Comparison of ENCODE assay signal across 24 cellular contexts in the genomic region with DNA sequence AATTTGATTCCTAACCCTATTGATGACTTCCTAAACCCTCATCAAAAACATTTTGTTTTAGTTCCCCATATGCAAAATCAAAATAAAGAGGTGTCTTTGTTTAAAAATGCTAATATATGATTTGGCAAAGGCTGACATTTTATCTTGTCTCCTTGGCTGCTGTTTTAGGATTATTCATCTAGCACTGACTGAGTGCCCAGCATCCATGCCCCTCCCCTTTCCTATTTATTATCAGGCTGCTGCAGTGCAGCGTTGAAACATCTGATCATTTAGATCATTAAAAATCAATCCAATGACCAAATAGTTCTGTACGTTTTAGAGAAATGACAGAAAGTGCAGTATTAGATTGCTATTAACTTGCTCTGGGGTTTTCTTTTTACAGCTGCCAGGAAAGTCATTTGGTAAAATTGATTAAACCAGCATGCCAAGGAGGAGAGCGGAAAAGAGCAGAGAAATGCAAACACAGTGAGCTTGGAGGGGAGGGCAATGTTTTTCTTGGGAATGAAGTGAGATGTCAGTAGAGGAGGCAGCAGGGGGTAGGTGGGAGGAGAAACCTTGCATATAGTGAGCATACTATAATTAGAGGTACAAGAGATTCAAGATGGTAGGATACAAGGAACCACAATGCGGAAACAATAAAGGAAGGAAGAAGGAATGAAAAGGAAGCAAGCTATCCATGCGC.
DNase-seq lines count a peak whose midpoint lies in the region; ATAC-seq and TF ChIP-seq lines count a peak whose summit lies in the region.
"Had no signal": no experiment of that assay in that cellular context is flagged by ENCODE, and none has a peak within 500 bp of the region (broad histone marks: within the 10 kb centered on the region; RNA-seq: fewer than 3 reads in every experiment).

No MANE protein-coding gene starts in this region.

- H3K79me2 ChIP-seq in GM23338 (replicated peaks; ENCODE audit: insufficient read depth), result no peaks in the 10 kb centered on the region
- no peaks in the 10 kb centered on the region for H3K79me2 ChIP-seq in osteoblast (ENCODE audit: insufficient read depth, low read length)

- no peak; the same call in 2 of the 3 replicates for ATAC-seq in GM23338
- ATAC-seq: heart right ventricle; K562; left lung; stimulated activated memory B cell treated with anti-CD40 and anti-IgM and Interleukin-4, amounts not matched to agents 10 μg/mL and 1 μg/mL and 100 μg/mL, for 72 hours had no signal

- H4K20me1 ChIP-seq in GM23338 (replicated peaks; ENCODE audit: insufficient read depth), result no peaks in the 10 kb centered on the region
- H4K20me1 ChIP-seq in osteoblast (ENCODE audit: insufficient read depth, low read length), result no peaks in the 10 kb centered on the region

- H3F3A ChIP-seq in GM23338 (replicated peaks; ENCODE audit: low read depth), result no peaks in the 10 kb centered on the region

- H3K4me3 ChIP-seq in GM23338, result no peak overlapping the region
- peak overlapping the region in 55 of 59 donors; percentile 0 to 59 (median 32) for H3K4me3 ChIP-seq in dorsolateral prefrontal cortex
- H3K4me3 ChIP-seq in osteoblast (ENCODE audit: insufficient read depth, low read length), result no peak overlapping the region
- H3K4me3 ChIP-seq: adrenal gland, heart right ventricle, K562, left lung, skin epidermis had no signal

- H3K27ac ChIP-seq in GM23338 (ENCODE audit: low read depth) (no peak overlapping the region), dorsolateral prefrontal cortex (peak overlapping the region in 3 of 59 donors; percentile 19 to 26 (median 25)), osteoblast (ENCODE audit: low read depth, low read length) (no peak overlapping the region)
- H3K27ac ChIP-seq: adrenal gland, heart right ventricle, left lung, skin epidermis had no signal

- H2AFZ ChIP-seq in GM23338 (peak overlapping the region; percentile 0; the same call in 1 of the 2 replicates), osteoblast (ENCODE audit: low read length) (no peak overlapping the region)

- TF ChIP-seq CTCF in GM23338 (conservative IDR thresholded peaks at IDR 0.05; ENCODE audit: low read depth in 2 of 2) (no peak), dorsolateral prefrontal cortex (IDR thresholded peaks at IDR 0.05 in 54 of 56, conservative IDR thresholded peaks at IDR 0.05 in 2 of 56; ENCODE audit: low read depth in 1 of 56, partially characterized antibody in 56 of 56) (no peak), osteoblast (IDR thresholded peaks at IDR 0.05; ENCODE audit: extremely low read depth, low read depth, low read length) (no peak)

- no peaks in the 10 kb centered on the region for H3K9me3 ChIP-seq in osteoblast (ENCODE audit: low read depth, low read length)
- H3K9me3 ChIP-seq: adrenal gland, left lung had no signal

- H3K36me3 ChIP-seq in GM23338 (ENCODE audit: insufficient read depth) (no peaks in the 10 kb centered on the region), osteoblast (ENCODE audit: insufficient read depth, low read length) (no peaks in the 10 kb centered on the region)
- H3K36me3 ChIP-seq: adrenal gland, heart right ventricle, left lung had no signal

- CTCF ChIA-PET in activated naive CD4-positive, alpha-beta T cell treated with anti-CD3 and anti-CD28 coated beads, Interleukin-2, amount 10 ng/mL, durations not matched to agents 7 days and 5 days (lab: Charles Lee), result interaction anchor here (1.4 kb wide), 1 partner anchor 193 kb away, joined by 3 read pairs; no protein-coding TSS in a partner anchor

- peak overlapping the region; percentile 20 for H3K27ac Mint-ChIP-seq in GM23338
- no peak overlapping the region for H3K27ac Mint-ChIP-seq in activated naive CD4-positive, alpha-beta T cell treated with anti-CD3 and anti-CD28 coated beads, Interleukin-2, amount 10 ng/mL, durations not matched to agents 7 days and 5 days
- H3K27ac Mint-ChIP-seq: activated B cell treated with CpG ODN at 0.5 μM for 24 hours; CD4-positive, alpha-beta T cell; dendritic cell treated with granulocyte-macrophage colony-stimulating factor and Interleukin-4, amounts not matched to agents 40 ng/mL and 50 ng/mL, for 4 days; stimulated activated memory B cell treated with anti-CD40 and anti-IgM and Interleukin-4, amounts not matched to agents 10 μg/mL and 1 μg/mL and 100 μg/mL, for 72 hours; T-helper 2 cell treated with Interferon-gamma antibody and Interleukin-4, amounts not matched to agents 5 μg/mL and 100 μg/mL, for 36 hours had no signal

- H3K4me2 ChIP-seq in GM23338 (peak overlapping the region; percentile 59), osteoblast (ENCODE audit: insufficient read depth, low read length) (peak overlapping the region; percentile 43)

- no peaks in the 10 kb centered on the region for H3K9me3 Mint-ChIP-seq in GM23338
- no peaks in the 10 kb centered on the region for H3K9me3 Mint-ChIP-seq in activated naive CD4-positive, alpha-beta T cell treated with anti-CD3 and anti-CD28 coated beads, Interleukin-2, amount 10 ng/mL, durations not matched to agents 7 days and 5 days
- H3K9me3 Mint-ChIP-seq: activated B cell treated with CpG ODN at 0.5 μM for 24 hours; CD4-positive, alpha-beta T cell; dendritic cell treated with granulocyte-macrophage colony-stimulating factor and Interleukin-4, amounts not matched to agents 40 ng/mL and 50 ng/mL, for 4 days; H9; neural crest cell; stimulated activated memory B cell treated with anti-CD40 and anti-IgM and Interleukin-4, amounts not matched to agents 10 μg/mL and 1 μg/mL and 100 μg/mL, for 72 hours; T-helper 2 cell treated with Interferon-gamma antibody and Interleukin-4, amounts not matched to agents 5 μg/mL and 100 μg/mL, for 36 hours had no signal

- peaks cover 28% of the 10 kb centered on the region for H3K4me1 ChIP-seq in GM23338 (ENCODE audit: insufficient read depth)
- peaks cover 11% of the 10 kb centered on the region for H3K4me1 ChIP-seq in osteoblast (ENCODE audit: insufficient read depth, low read length)
- H3K4me1 ChIP-seq: adrenal gland, heart right ventricle, left lung had no signal

- no peaks in the 10 kb centered on the region for H3K9me2 ChIP-seq in GM23338 (ENCODE audit: insufficient read depth)

- peaks cover 33% of the 10 kb centered on the region for H3K4me1 Mint-ChIP-seq in GM23338
- peaks cover 14% of the 10 kb centered on the region for H3K4me1 Mint-ChIP-seq in activated naive CD4-positive, alpha-beta T cell treated with anti-CD3 and anti-CD28 coated beads, Interleukin-2, amount 10 ng/mL, durations not matched to agents 7 days and 5 days

- DNase-seq in GM23338 (ENCODE audit: low spot score) (peak; percentile 16), NCI-H2227 treated with DMSO at 0.1 percent for 48 hours (lab: John Stamatoyannopoulos, UW) (peak; percentile 58), dorsolateral prefrontal cortex (no peak), osteoblast (ENCODE audit: insufficient read length, low spot score, missing footprints) (no peak), LoVo (ENCODE audit: low spot score) (no peak), islet precursor cell (no peak)
- no peak for DNase-seq in activated naive CD4-positive, alpha-beta T cell treated with anti-CD3 and anti-CD28 coated beads, Interleukin-2, amount 10 ng/mL, durations not matched to agents 7 days and 5 days
- DNase-seq: activated B cell treated with CpG ODN at 0.5 μM for 24 hours; activated CD4-positive, alpha-beta T cell treated with anti-CD3 and anti-CD28 coated beads, Interleukin-2, amount 50 U/mL, for 48 hours; activated effector memory CD4-positive, alpha-beta T cell treated with anti-CD3 and anti-CD28 coated beads, Interleukin-2, amount 50 U/mL, for 16 hours; adrenal gland; CD4-positive, alpha-beta T cell; H9; heart right ventricle; left lung; midbrain; MM.1S; NCI-H187 treated with DMSO at 0.1 percent for 48 hours had no signal

- intact Hi-C loops in dorsolateral prefrontal cortex (cut with DNase I), result no loop called here

- no peak overlapping the region for H3K4me3 Mint-ChIP-seq in GM23338
- no peak overlapping the region for H3K4me3 Mint-ChIP-seq in activated naive CD4-positive, alpha-beta T cell treated with anti-CD3 and anti-CD28 coated beads, Interleukin-2, amount 10 ng/mL, durations not matched to agents 7 days and 5 days
- H3K4me3 Mint-ChIP-seq: activated B cell treated with CpG ODN at 0.5 μM for 24 hours; CD4-positive, alpha-beta T cell; dendritic cell treated with granulocyte-macrophage colony-stimulating factor and Interleukin-4, amounts not matched to agents 40 ng/mL and 50 ng/mL, for 4 days; H9; neural crest cell; stimulated activated memory B cell treated with anti-CD40 and anti-IgM and Interleukin-4, amounts not matched to agents 10 μg/mL and 1 μg/mL and 100 μg/mL, for 72 hours; T-helper 2 cell treated with Interferon-gamma antibody and Interleukin-4, amounts not matched to agents 5 μg/mL and 100 μg/mL, for 36 hours had no signal

- no peaks in the 10 kb centered on the region for H3K27me3 ChIP-seq in GM23338 (ENCODE audit: insufficient read depth)
- no peaks in the 10 kb centered on the region for H3K27me3 ChIP-seq in dorsolateral prefrontal cortex
- H3K27me3 ChIP-seq in osteoblast (ENCODE audit: insufficient read depth, low read length), result no peaks in the 10 kb centered on the region
- H3K27me3 ChIP-seq: adrenal gland, left lung had no signal

- H3K36me3 Mint-ChIP-seq in GM23338 (ENCODE audit: low read depth), result no peaks in the 10 kb centered on the region
- H3K36me3 Mint-ChIP-seq in activated naive CD4-positive, alpha-beta T cell treated with anti-CD3 and anti-CD28 coated beads, Interleukin-2, amount 10 ng/mL, durations not matched to agents 7 days and 5 days, result no peaks in the 10 kb centered on the region
- H3K36me3 Mint-ChIP-seq: stimulated activated memory B cell treated with anti-CD40 and anti-IgM and Interleukin-4, amounts not matched to agents 10 μg/mL and 1 μg/mL and 100 μg/mL, for 72 hours had no signal

- H3K27me3 Mint-ChIP-seq in GM23338 (ENCODE audit: insufficient read depth, low read depth, poor library complexity), result no peaks in the 10 kb centered on the region
- no peaks in the 10 kb centered on the region for H3K27me3 Mint-ChIP-seq in activated naive CD4-positive, alpha-beta T cell treated with anti-CD3 and anti-CD28 coated beads, Interleukin-2, amount 10 ng/mL, durations not matched to agents 7 days and 5 days
- H3K27me3 Mint-ChIP-seq: dendritic cell treated with granulocyte-macrophage colony-stimulating factor and Interleukin-4, amounts not matched to agents 40 ng/mL and 50 ng/mL, for 4 days; stimulated activated memory B cell treated with anti-CD40 and anti-IgM and Interleukin-4, amounts not matched to agents 10 μg/mL and 1 μg/mL and 100 μg/mL, for 72 hours had no signal

TF ChIP-seq in GM23338, 12 proteins besides CTCF, POLR2A, EP300 and RAD21 (continues in another document):
- TF ChIP-seq, protein P1, sequence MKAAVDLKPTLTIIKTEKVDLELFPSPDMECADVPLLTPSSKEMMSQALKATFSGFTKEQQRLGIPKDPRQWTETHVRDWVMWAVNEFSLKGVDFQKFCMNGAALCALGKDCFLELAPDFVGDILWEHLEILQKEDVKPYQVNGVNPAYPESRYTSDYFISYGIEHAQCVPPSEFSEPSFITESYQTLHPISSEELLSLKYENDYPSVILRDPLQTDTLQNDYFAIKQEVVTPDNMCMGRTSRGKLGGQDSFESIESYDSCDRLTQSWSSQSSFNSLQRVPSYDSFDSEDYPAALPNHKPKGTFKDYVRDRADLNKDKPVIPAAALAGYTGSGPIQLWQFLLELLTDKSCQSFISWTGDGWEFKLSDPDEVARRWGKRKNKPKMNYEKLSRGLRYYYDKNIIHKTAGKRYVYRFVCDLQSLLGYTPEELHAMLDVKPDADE (IDR thresholded peaks at IDR 0.05), result no peak
- no peak for TF ChIP-seq NANOG (IDR thresholded peaks at IDR 0.05; ENCODE audit: borderline replicate concordance)

Comparison
In these comparisons a context has a peak if more than half of its experiments do, and no peak if none do; other contexts are left out.
1. DNase-seq: peak in GM23338 (single experiment) and NCI-H2227 treated with DMSO at 0.1 percent for 48 hours (single experiment); none in dorsolateral prefrontal cortex (0 of 10), osteoblast (single experiment), activated naive CD4-positive, alpha-beta T cell treated with anti-CD3 and anti-CD28 coated beads, Interleukin-2, amount 10 ng/mL, durations not matched to agents 7 days and 5 days (single experiment), LoVo (single experiment) and islet precursor cell (single experiment).
2. H3K4me3 ChIP-seq: peak in dorsolateral prefrontal cortex (55 of 59); none in GM23338 (single experiment) and osteoblast (single experiment).